18 cellular contexts compared by ENCODE assay signal in the genomic region with DNA sequence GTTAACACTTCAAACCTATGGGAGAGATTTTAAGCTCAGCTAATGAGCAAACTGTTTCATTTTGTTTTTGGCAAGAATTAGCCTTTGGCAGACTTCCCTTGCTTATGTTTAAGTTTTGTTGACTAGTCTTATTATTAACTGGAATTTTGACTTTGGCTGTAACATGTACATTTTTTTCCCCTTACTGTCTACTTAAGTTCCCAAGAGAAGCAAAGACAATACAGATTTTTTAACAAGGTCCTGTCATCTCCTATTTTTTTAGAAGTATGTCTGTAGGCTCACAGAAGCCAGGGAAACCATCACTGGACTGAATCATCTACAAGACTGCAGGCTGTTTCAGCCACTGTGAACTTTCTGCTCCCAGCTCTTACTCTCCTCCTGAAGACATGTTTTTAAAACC.
A peak's percentile ranks its signal among the peaks of the same experiment; 100 is the strongest.
DNase-seq lines count a peak whose midpoint lies in the region; TF ChIP-seq lines count a peak whose summit lies in the region.
"Had no signal": no experiment of that assay in that cellular context is flagged by ENCODE, and none has a peak within 500 bp of the region (broad histone marks: within the 10 kb centered on the region; RNA-seq: fewer than 3 reads in every experiment).

No MANE protein-coding gene starts in this region.

- H2AFZ ChIP-seq in mesenchymal stem cell (ENCODE audit: low read depth, low read length): no peak overlapping the region
- H2AFZ ChIP-seq: hepatocyte, PC-9 had no signal

- H3K79me1 ChIP-seq in mesenchymal stem cell (replicated peaks; ENCODE audit: low read length, poor library complexity, severe bottlenecking): no peaks in the 10 kb centered on the region

- H3K27me3 ChIP-seq in mesenchymal stem cell (ENCODE audit: control insufficient read depth in 1 of 2, insufficient read depth in 1 of 2, low read length in 2 of 2): peaks cover 3 to 26% of the 10 kb centered on the region in 2 experiments
- no peaks in the 10 kb centered on the region for H3K27me3 ChIP-seq in endodermal cell (ENCODE audit: control insufficient read depth, insufficient read depth, low read length, poor library complexity, severe bottlenecking)
- H3K27me3 ChIP-seq in uterus: no peaks in the 10 kb centered on the region
- H3K27me3 ChIP-seq: hepatocyte, upper lobe of left lung had no signal

- no peak for TF ChIP-seq POLR2A in uterus (IDR thresholded peaks at IDR 0.05)

- H3K9me3 ChIP-seq in mesenchymal stem cell (ENCODE audit: control insufficient read depth, low read length): no peaks in the 10 kb centered on the region
- no peaks in the 10 kb centered on the region for H3K9me3 ChIP-seq in endodermal cell (ENCODE audit: control insufficient read depth, low read length)
- H3K9me3 ChIP-seq in uterus: no peaks in the 10 kb centered on the region
- H3K9me3 ChIP-seq: upper lobe of left lung had no signal

- intact Hi-C loops in uterus (cut with DNase I; ENCODE audit: low total_unique reads): no loop called here

- no peaks in the 10 kb centered on the region for H3K36me3 ChIP-seq in mesenchymal stem cell (ENCODE audit: control insufficient read depth in 1 of 2, insufficient read depth in 2 of 2, low read depth in 1 of 2, low read length in 2 of 2)
- H3K36me3 ChIP-seq in endodermal cell (ENCODE audit: control insufficient read depth, insufficient read depth, low read length): no peaks in the 10 kb centered on the region
- no peaks in the 10 kb centered on the region for H3K36me3 ChIP-seq in uterus
- H3K36me3 ChIP-seq: upper lobe of left lung had no signal

- no peak overlapping the region for H4K91ac ChIP-seq in mesenchymal stem cell (ENCODE audit: low read length)

- no peaks in the 10 kb centered on the region for H3K9me3 Mint-ChIP-seq in endodermal cell
- H3K9me3 Mint-ChIP-seq: activated naive CD8-positive, alpha-beta T cell treated with anti-CD3 and anti-CD28 coated beads, Interleukin-2, amount 10 ng/mL, durations not matched to agents 7 days and 5 days; neural crest cell had no signal

- no peak overlapping the region for H3K4me3 Mint-ChIP-seq in endodermal cell
- H3K4me3 Mint-ChIP-seq: activated naive CD8-positive, alpha-beta T cell treated with anti-CD3 and anti-CD28 coated beads, Interleukin-2, amount 10 ng/mL, durations not matched to agents 7 days and 5 days; neural crest cell had no signal

- H3K9ac ChIP-seq in mesenchymal stem cell (ENCODE audit: low read length) (peak overlapping the region; percentile 39), endodermal cell (ENCODE audit: extremely low read depth, low read length, poor library complexity, severe bottlenecking) (no peak overlapping the region)

- no peak overlapping the region for H2BK15ac ChIP-seq in mesenchymal stem cell (ENCODE audit: low read depth, poor library complexity, severe bottlenecking)

- H3K36me3 Mint-ChIP-seq in endodermal cell (ENCODE audit: low read depth): no peaks in the 10 kb centered on the region
- H3K36me3 Mint-ChIP-seq: activated naive CD8-positive, alpha-beta T cell treated with anti-CD3 and anti-CD28 coated beads, Interleukin-2, amount 10 ng/mL, durations not matched to agents 7 days and 5 days had no signal

- POLR2A ChIA-PET in AG04449 (lab: Yijun Ruan, JAX): interaction anchor here (1.0 to 1.1 kb wide), 2 partner anchors 20 to 33 kb away, joined by 3 to 4 read pairs; no protein-coding TSS in a partner anchor

- H2BK120ac ChIP-seq in mesenchymal stem cell (ENCODE audit: low read depth, low read length): no peak overlapping the region

- H3K18ac ChIP-seq in mesenchymal stem cell (ENCODE audit: low read depth in 1 of 2, low read length in 2 of 2): no peak overlapping the region

- no peak overlapping the region for H3K27ac Mint-ChIP-seq in endodermal cell
- H3K27ac Mint-ChIP-seq: activated naive CD8-positive, alpha-beta T cell treated with anti-CD3 and anti-CD28 coated beads, Interleukin-2, amount 10 ng/mL, durations not matched to agents 7 days and 5 days had no signal

- H3K4ac ChIP-seq in mesenchymal stem cell (ENCODE audit: low read depth in 1 of 2, low read length in 2 of 2): no peak overlapping the region

- DNase-seq in AG04449 (ENCODE audit: low read depth, low spot score): peak; percentile 90
- peak; percentile 57 for DNase-seq in LHCN-M2 (ENCODE audit: low read depth)
- peak; percentile 90 to 96 for DNase-seq in cardiac fibroblast (ENCODE audit: low read depth in 2 of 2)
- DNase-seq in mesenchymal stem cell: peak; percentile 54
- DNase-seq in 8988T: no peak
- DNase-seq in activated effector memory CD4-positive, alpha-beta T cell treated with Interleukin-2 at 50 U/mL for 16 hours: no peak
- DNase-seq in endodermal cell: no peak
- no peak for DNase-seq in uterus
- DNase-seq: ACHN; activated CD4-positive, CD25-positive, alpha-beta regulatory T cell; activated naive CD8-positive, alpha-beta T cell treated with anti-CD3 and anti-CD28 coated beads, Interleukin-2, amount 10 ng/mL, durations not matched to agents 7 days and 5 days; DMS79; effector CD4-positive, alpha-beta T cell; NCI-H1092 treated with DMSO at 0.1 percent for 48 hours; PC-9; upper lobe of left lung had no signal

- H3K4me1 ChIP-seq in mesenchymal stem cell (ENCODE audit: control insufficient read depth, insufficient read depth, low read depth, low read length): peaks cover 3% of the 10 kb centered on the region
- no peaks in the 10 kb centered on the region for H3K4me1 ChIP-seq in endodermal cell (ENCODE audit: control insufficient read depth, insufficient read depth, low read length)
- no peaks in the 10 kb centered on the region for H3K4me1 ChIP-seq in uterus
- H3K4me1 ChIP-seq: upper lobe of left lung had no signal

- no peak overlapping the region for H3K14ac ChIP-seq in mesenchymal stem cell (ENCODE audit: low read length in 2 of 2)

- H3K23ac ChIP-seq in mesenchymal stem cell (ENCODE audit: low read length in 2 of 2): no peak overlapping the region

- H3K27ac ChIP-seq in mesenchymal stem cell (ENCODE audit: low read length, poor library complexity, severe bottlenecking) (no peak overlapping the region), endodermal cell (ENCODE audit: low read depth, low read length) (no peak overlapping the region), uterus (no peak overlapping the region)
- H3K27ac ChIP-seq: hepatocyte, PC-9, upper lobe of left lung had no signal

- no peaks in the 10 kb centered on the region for H3K4me1 Mint-ChIP-seq in endodermal cell
- H3K4me1 Mint-ChIP-seq: activated naive CD8-positive, alpha-beta T cell treated with anti-CD3 and anti-CD28 coated beads, Interleukin-2, amount 10 ng/mL, durations not matched to agents 7 days and 5 days had no signal

- TF ChIP-seq CTCF in AG04449 (IDR thresholded peaks at IDR 0.05; ENCODE audit: insufficient read depth, low read length, missing control alignments) (no peak), cardiac fibroblast (IDR thresholded peaks at IDR 0.05; ENCODE audit: low read depth, low read length) (no peak), endodermal cell (conservative IDR thresholded peaks at IDR 0.05) (no peak), uterus (IDR thresholded peaks at IDR 0.05) (no peak)

- no peak overlapping the region for H2BK12ac ChIP-seq in mesenchymal stem cell (ENCODE audit: low read length in 2 of 2)

- no peak overlapping the region for H3K4me2 ChIP-seq in mesenchymal stem cell (ENCODE audit: low read length, poor library complexity, severe bottlenecking)
- H3K4me2 ChIP-seq: hepatocyte, PC-9 had no signal

- H4K8ac ChIP-seq in mesenchymal stem cell (ENCODE audit: low read length): no peak overlapping the region

- H2BK5ac ChIP-seq in mesenchymal stem cell (ENCODE audit: low read depth, low read length, poor library complexity, severe bottlenecking): no peak overlapping the region

- H2AK5ac ChIP-seq in mesenchymal stem cell (ENCODE audit: low read length, severe bottlenecking): no peak overlapping the region

- no peaks in the 10 kb centered on the region for H3K27me3 Mint-ChIP-seq in endodermal cell (ENCODE audit: insufficient read depth)

- CTCF ChIA-PET in AG04449 (lab: Yijun Ruan, JAX): interaction anchor here (1.0 to 2.1 kb wide), 8 partner anchors 11 to 344 kb away, joined by 3 to 8 read pairs (median 4); no protein-coding TSS in a partner anchor

- H3K4me3 ChIP-seq in AG04449 (ENCODE audit: low read depth, low read length): no peak overlapping the region
- no peak overlapping the region for H3K4me3 ChIP-seq in cardiac fibroblast (replicated peaks in 1 of 2; ENCODE audit: low read depth in 2 of 2, low read length in 2 of 2)
- peak overlapping the region in 1 of 2 experiments; percentile 38 for H3K4me3 ChIP-seq in mesenchymal stem cell (ENCODE audit: insufficient read depth in 1 of 2, low read depth in 1 of 2, low read length in 2 of 2)
- H3K4me3 ChIP-seq in endodermal cell (ENCODE audit: low read length): no peak overlapping the region
- H3K4me3 ChIP-seq in uterus: no peak overlapping the region
- H3K4me3 ChIP-seq: hepatocyte, PC-9, upper lobe of left lung had no signal

Comparison
In these comparisons a context has a peak if more than half of its experiments do, and no peak if none do; other contexts are left out.
1. DNase-seq: peak in AG04449 (single experiment), LHCN-M2 (single experiment), cardiac fibroblast (2 of 2) and mesenchymal stem cell (single experiment); none in 8988T (single experiment), activated effector memory CD4-positive, alpha-beta T cell treated with Interleukin-2 at 50 U/mL for 16 hours (single experiment), endodermal cell (single experiment) and uterus (0 of 2).